25 cellular contexts compared by ENCODE assay signal in the genomic region with DNA sequence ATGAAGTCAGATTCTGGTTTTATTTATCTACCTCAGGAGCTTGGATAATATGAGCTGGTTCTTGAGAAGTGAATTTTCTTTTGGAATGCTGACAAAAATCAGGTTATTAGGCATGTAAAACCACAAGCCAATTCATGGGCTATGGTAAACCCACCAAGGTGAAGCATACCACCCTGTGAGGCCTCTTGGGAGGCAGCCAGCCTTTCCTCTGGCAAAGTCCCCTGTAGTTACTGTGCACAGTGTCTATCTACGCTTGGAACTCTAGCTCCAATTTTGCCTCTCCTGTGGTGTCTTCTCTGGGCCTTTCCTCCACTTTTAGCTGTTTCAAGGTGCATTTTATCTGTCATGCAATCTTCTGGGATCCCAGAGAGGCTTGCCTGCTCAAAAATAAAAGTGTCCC.
"Had no signal": no experiment of that assay in that cellular context is flagged by ENCODE, and none has a peak within 500 bp of the region (broad histone marks: within the 10 kb centered on the region; RNA-seq: fewer than 3 reads in every experiment).

No MANE protein-coding gene starts in this region.

- H3K36me3 Mint-ChIP-seq: activated naive CD8-positive, alpha-beta T cell; brain; T-cell had no signal

- H3K4me1 Mint-ChIP-seq: activated CD4-positive, alpha-beta memory T cell treated with anti-CD3 and anti-CD28 coated beads, Interleukin-2, amount 10 ng/mL, durations not matched to agents 7 days and 5 days; activated CD4-positive, alpha-beta T cell treated with anti-CD3 and anti-CD28 coated beads for 36 hours; activated T-helper 17 cell treated with anti-CD3 and anti-CD28 coated beads, Interleukin-2, amount 50 U/mL, for 72 hours; brain; central memory CD8-positive, alpha-beta T cell; T-cell had no signal

- H3K27ac Mint-ChIP-seq: activated CD4-positive, alpha-beta memory T cell treated with anti-CD3 and anti-CD28 coated beads, Interleukin-2, amount 10 ng/mL, durations not matched to agents 7 days and 5 days; activated CD4-positive, alpha-beta T cell treated with anti-CD3 and anti-CD28 coated beads for 36 hours; activated naive CD4-positive, alpha-beta T cell treated with anti-CD3 and anti-CD28 coated beads for 36 hours; activated naive CD8-positive, alpha-beta T cell; activated T-helper 17 cell treated with anti-CD3 and anti-CD28 coated beads, Interleukin-2, amount 50 U/mL, for 72 hours; brain; T-cell had no signal

- H3K9me3 Mint-ChIP-seq: brain had no signal

- H3K27ac ChIP-seq: WERI-Rb-1 had no signal

- H3K27me3 Mint-ChIP-seq: activated CD4-positive, alpha-beta memory T cell treated with anti-CD3 and anti-CD28 coated beads, Interleukin-2, amount 10 ng/mL, durations not matched to agents 7 days and 5 days; activated CD4-positive, alpha-beta T cell treated with anti-CD3 and anti-CD28 coated beads for 36 hours; activated naive CD8-positive, alpha-beta T cell; activated T-helper 17 cell treated with anti-CD3 and anti-CD28 coated beads, Interleukin-2, amount 50 U/mL, for 72 hours; central memory CD8-positive, alpha-beta T cell; T-cell had no signal

- DNase-seq: activated CD4-positive, alpha-beta memory T cell treated with anti-CD3 and anti-CD28 coated beads, Interleukin-2, amount 10 ng/mL, durations not matched to agents 7 days and 5 days; activated CD4-positive, alpha-beta T cell treated with anti-CD3 and anti-CD28 coated beads for 36 hours; activated CD4-positive, alpha-beta T cell treated with anti-CD3 and anti-CD28 coated beads, Interleukin-2, amount 50 U/mL, for 1 hour; activated gamma-delta T cell; activated naive CD4-positive, alpha-beta T cell treated with anti-CD3 and anti-CD28 coated beads for 36 hours; activated T-cell treated with anti-CD3 and anti-CD28 coated beads for 4 hours; activated T-cell treated with anti-CD3 and anti-CD28 coated beads, Interleukin-2, amount 50 U/mL, for 48 hours; amygdala; MM.1S; NCI-H1105; NCI-H1436; NCI-H1694 treated with DMSO at 0.1 percent for 48 hours; NCI-H2081; NCI-H526 treated with DMSO at 0.1 percent for 48 hours; NCI-H82; PC-3; SHP77; T-cell; T-helper 2 cell; WERI-Rb-1 had no signal

- H3K36me3 ChIP-seq: WERI-Rb-1 had no signal

- FAIRE-seq: RCC 7860 had no signal

- H3K4me3 Mint-ChIP-seq: activated CD4-positive, alpha-beta memory T cell treated with anti-CD3 and anti-CD28 coated beads, Interleukin-2, amount 10 ng/mL, durations not matched to agents 7 days and 5 days; activated CD4-positive, alpha-beta T cell treated with anti-CD3 and anti-CD28 coated beads for 36 hours; activated naive CD4-positive, alpha-beta T cell treated with anti-CD3 and anti-CD28 coated beads for 36 hours; activated naive CD8-positive, alpha-beta T cell; activated T-helper 17 cell treated with anti-CD3 and anti-CD28 coated beads, Interleukin-2, amount 50 U/mL, for 72 hours; brain; central memory CD8-positive, alpha-beta T cell; T-cell had no signal
